ENCODE assay signal across 8 cellular contexts in genomic region chr5:472076-472655, GRCh38. TPM values are rescaled to one million over a fixed set of nuclear protein-coding genes. Genes with fewer than 3 reads are reported as not detected.
A peak's percentile ranks its signal among the peaks of the same experiment; 100 is the strongest.
DNase-seq lines count a peak whose midpoint lies in the region; ATAC-seq and TF ChIP-seq lines count a peak whose summit lies in the region.

No MANE protein-coding gene starts in this region.

- H2AFZ ChIP-seq in DND-41 (ENCODE audit: low read depth, low read length) (peak overlapping the region; percentile 94), smooth muscle cell (ENCODE audit: low read depth) (no peak overlapping the region)

- no peaks in the 10 kb centered on the region for H3K9me3 Mint-ChIP-seq in activated naive CD8-positive, alpha-beta T cell treated with anti-CD3 and anti-CD28 coated beads, Interleukin-2, amount 50 U/mL, for 24 hours

- H3K27ac ChIP-seq in DND-41 (ENCODE audit: low read length) (peak overlapping the region; percentile 94), HUES6 (ENCODE audit: low read depth, low read length) (peak overlapping the region; percentile 94), smooth muscle cell (ENCODE audit: low read depth) (peak overlapping the region; percentile 45)

- H3K4me1 ChIP-seq in DND-41 (ENCODE audit: insufficient read depth, low read length) (peaks cover 34% of the 10 kb centered on the region), HUES6 (ENCODE audit: control insufficient read depth, insufficient read depth, low read length) (peaks cover 12% of the 10 kb centered on the region; the same call in 1 of the 2 replicates), iPS-15b (ENCODE audit: control insufficient read depth, insufficient read depth, low read length) (no peaks in the 10 kb centered on the region), smooth muscle cell (ENCODE audit: low read depth) (peaks cover 15% of the 10 kb centered on the region)

- ATAC-seq in DND-41 (ENCODE audit: insufficient read depth, low read depth) (peak; percentile 18), GM21390 (IDR thresholded peaks at IDR 0.05; ENCODE audit: unreplicated experiment) (peak; percentile 17)
- ATAC-seq in activated naive CD8-positive, alpha-beta T cell treated with anti-CD3 and anti-CD28 coated beads, Interleukin-2, amount 50 U/mL, for 24 hours: peak; percentile 8

- H3K4me3 ChIP-seq in DND-41 (ENCODE audit: low read depth in 1 of 2, low read length in 2 of 2): peak overlapping the region; percentile 73 to 84
- H3K4me3 ChIP-seq in HUES6 (ENCODE audit: low read depth, low read length): peak overlapping the region; percentile 79
- peak overlapping the region; percentile 54 for H3K4me3 ChIP-seq in iPS-15b (ENCODE audit: low read depth, low read length)
- peak overlapping the region; percentile 74 for H3K4me3 ChIP-seq in smooth muscle cell

- H3K36me3 ChIP-seq in DND-41 (ENCODE audit: insufficient read depth, low read length): peaks cover 22% of the 10 kb centered on the region
- peaks cover 10% of the 10 kb centered on the region; the same call in 1 of the 2 replicates for H3K36me3 ChIP-seq in HUES6 (ENCODE audit: control insufficient read depth, insufficient read depth, low read length)
- H3K36me3 ChIP-seq in iPS-15b (ENCODE audit: control insufficient read depth, insufficient read depth, low read length): peaks cover 3% of the 10 kb centered on the region
- no peaks in the 10 kb centered on the region for H3K36me3 ChIP-seq in smooth muscle cell (ENCODE audit: low read depth)

- no peaks in the 10 kb centered on the region for H3F3A ChIP-seq in smooth muscle cell (ENCODE audit: low read depth)

- H3K79me2 ChIP-seq in DND-41 (ENCODE audit: insufficient read depth, low read length) (peaks cover 35% of the 10 kb centered on the region), smooth muscle cell (ENCODE audit: low read depth) (peaks cover 14% of the 10 kb centered on the region)

- peak; percentile 20 for DNase-seq in DND-41
- no peak for DNase-seq in activated naive CD8-positive, alpha-beta T cell treated with anti-CD3 and anti-CD28 coated beads, Interleukin-2, amount 50 U/mL, for 24 hours
- DNase-seq in smooth muscle cell (lab: John Stamatoyannopoulos, UW; ENCODE audit: unreplicated experiment): no peak
- no peak for DNase-seq in GOT3 (lab: John Stamatoyannopoulos, UW)
- DNase-seq in SKM-1 (lab: John Stamatoyannopoulos, UW; ENCODE audit: unreplicated experiment): no peak

- WGBS in smooth muscle cell (ENCODE audit: low lambda C conversion rate): 38% methylated on average over 30 of the region's 30 CpGs

- H3K36me3 Mint-ChIP-seq in activated naive CD8-positive, alpha-beta T cell treated with anti-CD3 and anti-CD28 coated beads, Interleukin-2, amount 50 U/mL, for 24 hours (ENCODE audit: low read depth): peaks cover 17% of the 10 kb centered on the region

- no peak for TF ChIP-seq CTCF in DND-41 (IDR thresholded peaks at IDR 0.05; ENCODE audit: borderline replicate concordance, extremely low read depth, low read length, poor library complexity, severe bottlenecking)
- TF ChIP-seq CTCF in smooth muscle cell (IDR thresholded peaks at IDR 0.05; ENCODE audit: borderline replicate concordance, insufficient read depth, poor library complexity, severe bottlenecking): no peak

- H3K4me3 Mint-ChIP-seq in activated naive CD8-positive, alpha-beta T cell treated with anti-CD3 and anti-CD28 coated beads, Interleukin-2, amount 50 U/mL, for 24 hours: peak overlapping the region; percentile 87

- peak overlapping the region; percentile 89 for H3K4me2 ChIP-seq in DND-41 (ENCODE audit: insufficient read depth, low read length)
- H3K4me2 ChIP-seq in smooth muscle cell: peak overlapping the region; percentile 99

- no peaks in the 10 kb centered on the region for H3K9me3 ChIP-seq in DND-41 (ENCODE audit: insufficient read depth, low read length, severe bottlenecking)
- no peaks in the 10 kb centered on the region for H3K9me3 ChIP-seq in HUES6 (ENCODE audit: control insufficient read depth, insufficient read depth, low read depth, low read length)
- H3K9me3 ChIP-seq in iPS-15b (ENCODE audit: control insufficient read depth, insufficient read depth, low read length): no peaks in the 10 kb centered on the region
- H3K9me3 ChIP-seq in smooth muscle cell (replicated peaks; ENCODE audit: low read depth): no peaks in the 10 kb centered on the region

- H4K20me1 ChIP-seq in DND-41 (ENCODE audit: insufficient read depth, low read length) (peaks cover 26% of the 10 kb centered on the region), smooth muscle cell (ENCODE audit: low read depth) (peaks cover 33% of the 10 kb centered on the region)

- H3K27me3 Mint-ChIP-seq in activated naive CD8-positive, alpha-beta T cell treated with anti-CD3 and anti-CD28 coated beads, Interleukin-2, amount 50 U/mL, for 24 hours: peaks cover 5% of the 10 kb centered on the region

- peak overlapping the region; percentile 86 for H3K27ac Mint-ChIP-seq in activated naive CD8-positive, alpha-beta T cell treated with anti-CD3 and anti-CD28 coated beads, Interleukin-2, amount 50 U/mL, for 24 hours

- H3K9ac ChIP-seq in DND-41 (ENCODE audit: low read depth, low read length) (peak overlapping the region; percentile 100), HUES6 (ENCODE audit: low read length) (peak overlapping the region; percentile 82), iPS-15b (ENCODE audit: low read depth, low read length) (peak overlapping the region; percentile 90), smooth muscle cell (ENCODE audit: low read depth) (peak overlapping the region; percentile 80)

- H3K4me1 Mint-ChIP-seq in activated naive CD8-positive, alpha-beta T cell treated with anti-CD3 and anti-CD28 coated beads, Interleukin-2, amount 50 U/mL, for 24 hours: peaks cover 27% of the 10 kb centered on the region

- H3K27me3 ChIP-seq in DND-41 (ENCODE audit: insufficient read depth, low read length, poor library complexity) (no peaks in the 10 kb centered on the region), HUES6 (ENCODE audit: control insufficient read depth, insufficient read depth, low read length) (peaks cover 22% of the 10 kb centered on the region), iPS-15b (ENCODE audit: control insufficient read depth, insufficient read depth, low read length) (peaks cover 18% of the 10 kb centered on the region), smooth muscle cell (ENCODE audit: low read depth) (peaks cover 12% of the 10 kb centered on the region)

RNA-seq across cellular contexts. Expression of gene EXOC3, which starts 29.2 kb away (rescaled TPM):
- total RNA-seq in smooth muscle cell: 22.6 and 30.5 TPM in 2 replicates
- polyA plus RNA-seq in smooth muscle cell: 22.9 and 23.6 TPM in 2 replicates

RNA-seq across cellular contexts. Expression of gene SLC9A3, which starts 52.1 kb away (rescaled TPM):
- total RNA-seq in smooth muscle cell: 1.1 and 1.8 TPM in 2 replicates
- polyA plus RNA-seq in smooth muscle cell: 0.96 and 1.1 TPM in 2 replicates
